Comparison of ENCODE assay signal across 8 cellular contexts in genomic region chr11:19777032-19777341, GRCh38.
DNase-seq lines count a peak whose midpoint lies in the region; ATAC-seq and TF ChIP-seq lines count a peak whose summit lies in the region.

No MANE protein-coding gene starts in this region.

- no peak overlapping the region for H3K4me3 Mint-ChIP-seq in stimulated activated naive CD8-positive, alpha-beta T cell treated with anti-CD3 and anti-CD28 coated beads, Interleukin-15, amount 100 ng/mL, for 72 hours

- no peaks in the 10 kb centered on the region for H3K36me3 ChIP-seq in mesendoderm (ENCODE audit: control insufficient read depth, insufficient read depth, low read length)

- peak overlapping the region; percentile 45 for H3K9ac ChIP-seq in mesendoderm (ENCODE audit: low read length)

- ATAC-seq in stimulated activated naive CD8-positive, alpha-beta T cell treated with anti-CD3 and anti-CD28 coated beads, Interleukin-15, amount 100 ng/mL, for 72 hours = peak; percentile 39
- ATAC-seq in stimulated activated naive CD8-positive, alpha-beta T cell treated with anti-CD3 and anti-CD28 coated beads, Interleukin-15, Interleukin-2, amounts not matched to agents 100 U/mL and 50 U/mL, for 24 hours = no peak
- ATAC-seq in HG03159 (IDR thresholded peaks at IDR 0.05; ENCODE audit: unreplicated experiment) (peak; percentile 18), GM18867 (IDR thresholded peaks at IDR 0.05; ENCODE audit: unreplicated experiment) (no peak), sciatic nerve (no peak)

- no peaks in the 10 kb centered on the region for H3K79me1 ChIP-seq in mesendoderm (ENCODE audit: low read length)

- no peak overlapping the region for H3K27ac ChIP-seq in mesendoderm (ENCODE audit: low read depth, low read length)

- H3K27me3 Mint-ChIP-seq in stimulated activated naive CD8-positive, alpha-beta T cell treated with anti-CD3 and anti-CD28 coated beads, Interleukin-15, amount 100 ng/mL, for 72 hours = peaks cover 79% of the 10 kb centered on the region

- peak overlapping the region; percentile 82 for H3K56ac ChIP-seq in mesendoderm (ENCODE audit: low read length)

- no peaks in the 10 kb centered on the region for H3K79me2 ChIP-seq in mesendoderm (ENCODE audit: control insufficient read depth, insufficient read depth, low read length)

- peak overlapping the region; percentile 69 for H3K18ac ChIP-seq in mesendoderm (ENCODE audit: low read length)

- intact Hi-C loops in sciatic nerve (cut with DNase I) = no loop called here

- H3K4me3 ChIP-seq in choroid plexus epithelial cell (ENCODE audit: low read depth, low read length) (peak overlapping the region; percentile 58), mesendoderm (ENCODE audit: low read length) (peak overlapping the region; percentile 27)

- TF ChIP-seq CTCF in choroid plexus epithelial cell (conservative IDR thresholded peaks at IDR 0.05; ENCODE audit: low read depth, low read length) = no peak

- H3K23ac ChIP-seq in mesendoderm (ENCODE audit: low read length) = no peak overlapping the region

- no peak overlapping the region for H3K27ac Mint-ChIP-seq in stimulated activated naive CD8-positive, alpha-beta T cell treated with anti-CD3 and anti-CD28 coated beads, Interleukin-15, amount 100 ng/mL, for 72 hours

- H4K5ac ChIP-seq in mesendoderm (ENCODE audit: low read length) = no peak overlapping the region

- H3K4me1 ChIP-seq in mesendoderm (ENCODE audit: control insufficient read depth, low read depth, low read length) = peaks cover 7% of the 10 kb centered on the region

- no peak overlapping the region for H4K8ac ChIP-seq in mesendoderm (ENCODE audit: low read depth, low read length)

- DNase-seq in stimulated activated naive CD8-positive, alpha-beta T cell treated with anti-CD3 and anti-CD28 coated beads, Interleukin-15, amount 100 ng/mL, for 72 hours = no peak
- DNase-seq in stimulated activated naive CD8-positive, alpha-beta T cell treated with anti-CD3 and anti-CD28 coated beads, Interleukin-15, Interleukin-2, amounts not matched to agents 100 U/mL and 50 U/mL, for 24 hours = no peak
- DNase-seq in choroid plexus epithelial cell (ENCODE audit: low read depth) = no peak
- DNase-seq in mesendoderm = no peak
- DNase-seq in effector CD8-positive, alpha-beta T cell (lab: John Stamatoyannopoulos, UW) = no peak
- no peak for DNase-seq in sciatic nerve (ENCODE audit: low spot score)

- peaks cover 20% of the 10 kb centered on the region for H3K4me1 Mint-ChIP-seq in stimulated activated naive CD8-positive, alpha-beta T cell treated with anti-CD3 and anti-CD28 coated beads, Interleukin-15, amount 100 ng/mL, for 72 hours

- no peak overlapping the region for H2AK5ac ChIP-seq in mesendoderm (ENCODE audit: low read length)

- peak overlapping the region; percentile 82 for H3K4me2 ChIP-seq in mesendoderm (ENCODE audit: low read length)

- no peaks in the 10 kb centered on the region for H3K9me3 Mint-ChIP-seq in stimulated activated naive CD8-positive, alpha-beta T cell treated with anti-CD3 and anti-CD28 coated beads, Interleukin-15, amount 100 ng/mL, for 72 hours

- no peaks in the 10 kb centered on the region for H3K27me3 ChIP-seq in mesendoderm (ENCODE audit: insufficient read depth, low read length, poor library complexity)

- H2BK5ac ChIP-seq in mesendoderm (ENCODE audit: low read length) = no peak overlapping the region

- H2BK15ac ChIP-seq in mesendoderm (replicated peaks; ENCODE audit: low read depth) = no peak overlapping the region

- H3K4ac ChIP-seq in mesendoderm (ENCODE audit: low read depth, low read length) = peak overlapping the region; percentile 41

- no peak overlapping the region for H2BK120ac ChIP-seq in mesendoderm (ENCODE audit: low read depth, low read length)

- WGBS in mesendoderm (ENCODE audit: extremely low coverage, insufficient coverage, low lambda C conversion rate) = no CpG with 5 or more reads among the region's 45 CpGs

Comparison
In these comparisons a context has a peak if more than half of its experiments do, and no peak if none do; other contexts are left out.
1. ATAC-seq: peak in stimulated activated naive CD8-positive, alpha-beta T cell treated with anti-CD3 and anti-CD28 coated beads, Interleukin-15, amount 100 ng/mL, for 72 hours (single experiment) and HG03159 (single experiment); none in stimulated activated naive CD8-positive, alpha-beta T cell treated with anti-CD3 and anti-CD28 coated beads, Interleukin-15, Interleukin-2, amounts not matched to agents 100 U/mL and 50 U/mL, for 24 hours (single experiment), GM18867 (single experiment) and sciatic nerve (single experiment).